16 cellular contexts compared by ENCODE assay signal in genomic region chr3:69871256-69871655, GRCh38.
"Had no signal": no experiment of that assay in that cellular context is flagged by ENCODE, and none has a peak within 500 bp of the region (broad histone marks: within the 10 kb centered on the region; RNA-seq: fewer than 3 reads in every experiment).

No MANE protein-coding gene starts in this region.

- H3K36me3 Mint-ChIP-seq: mesothelial cell of epicardium, neural progenitor cell had no signal

- H3K4me2 ChIP-seq: neural progenitor cell had no signal

- H3K27me3 Mint-ChIP-seq: activated CD4-positive, alpha-beta T cell treated with anti-CD3 and anti-CD28 coated beads, Interleukin-2, amount 10 ng/mL, durations not matched to agents 7 days and 5 days; activated T-helper 17 cell treated with anti-CD3 and anti-CD28 coated beads, Interleukin-2, amount 50 U/mL, for 72 hours; central memory CD8-positive, alpha-beta T cell had no signal

- H3K4me1 ChIP-seq: spleen, upper lobe of right lung had no signal

- H3K27me3 ChIP-seq: neural progenitor cell, right atrium auricular region, spleen, upper lobe of right lung had no signal

- H3K36me3 ChIP-seq: neural progenitor cell, right atrium auricular region, spleen, upper lobe of right lung had no signal

- H3K27ac Mint-ChIP-seq: activated CD4-positive, alpha-beta T cell treated with anti-CD3 and anti-CD28 coated beads, Interleukin-2, amount 10 ng/mL, durations not matched to agents 7 days and 5 days; activated naive CD4-positive, alpha-beta T cell treated with anti-CD3 and anti-CD28 coated beads for 36 hours; activated T-helper 17 cell treated with anti-CD3 and anti-CD28 coated beads, Interleukin-2, amount 50 U/mL, for 72 hours; mesothelial cell of epicardium; neural progenitor cell had no signal

- H3K27ac ChIP-seq: neural progenitor cell, parathyroid adenoma, spleen, upper lobe of right lung had no signal

- H3K4me1 Mint-ChIP-seq: activated CD4-positive, alpha-beta T cell treated with anti-CD3 and anti-CD28 coated beads, Interleukin-2, amount 10 ng/mL, durations not matched to agents 7 days and 5 days; activated T-helper 17 cell treated with anti-CD3 and anti-CD28 coated beads, Interleukin-2, amount 50 U/mL, for 72 hours; central memory CD8-positive, alpha-beta T cell had no signal

- DNase-seq: activated CD4-positive, alpha-beta T cell treated with anti-CD3 and anti-CD28 coated beads, Interleukin-2, amount 10 ng/mL, durations not matched to agents 7 days and 5 days; activated CD4-positive, CD25-positive, alpha-beta regulatory T cell; activated CD8-positive, alpha-beta memory T cell treated with anti-CD3 and anti-CD28 coated beads for 24 hours; activated naive CD4-positive, alpha-beta T cell treated with anti-CD3 and anti-CD28 coated beads for 36 hours; cortex of kidney; effector CD8-positive, alpha-beta T cell; spleen; stimulated activated CD4-positive, alpha-beta T cell treated with anti-CD3 and anti-CD28 coated beads, Interleukin-1b, Interleukin-23, amount 100 ng/mL, for 48 hours; stimulated activated naive CD4-positive, alpha-beta T cell; upper lobe of right lung had no signal

- H3K9me3 Mint-ChIP-seq: activated CD4-positive, alpha-beta T cell treated with anti-CD3 and anti-CD28 coated beads, Interleukin-2, amount 10 ng/mL, durations not matched to agents 7 days and 5 days; activated naive CD4-positive, alpha-beta T cell treated with anti-CD3 and anti-CD28 coated beads for 36 hours; central memory CD8-positive, alpha-beta T cell; mesothelial cell of epicardium; neural progenitor cell had no signal

- H3K4me3 ChIP-seq: neural progenitor cell, right atrium auricular region, spleen, upper lobe of right lung had no signal

- H2AFZ ChIP-seq: neural progenitor cell, parathyroid adenoma had no signal

- H3K9me3 ChIP-seq: right atrium auricular region, spleen, upper lobe of right lung had no signal

- ATAC-seq: activated T-helper 17 cell treated with anti-CD3 and anti-CD28 coated beads, Interleukin-2, amount 50 U/mL, for 72 hours; upper lobe of right lung had no signal

- H3K9ac ChIP-seq: neural progenitor cell, parathyroid adenoma had no signal

- H3K4me3 Mint-ChIP-seq: activated CD4-positive, alpha-beta T cell treated with anti-CD3 and anti-CD28 coated beads, Interleukin-2, amount 10 ng/mL, durations not matched to agents 7 days and 5 days; activated naive CD4-positive, alpha-beta T cell treated with anti-CD3 and anti-CD28 coated beads for 36 hours; activated T-helper 17 cell treated with anti-CD3 and anti-CD28 coated beads, Interleukin-2, amount 50 U/mL, for 72 hours; central memory CD8-positive, alpha-beta T cell; mesothelial cell of epicardium; neural progenitor cell had no signal
